ENCODE assay signal across 1 cellular context in the genomic region with DNA sequence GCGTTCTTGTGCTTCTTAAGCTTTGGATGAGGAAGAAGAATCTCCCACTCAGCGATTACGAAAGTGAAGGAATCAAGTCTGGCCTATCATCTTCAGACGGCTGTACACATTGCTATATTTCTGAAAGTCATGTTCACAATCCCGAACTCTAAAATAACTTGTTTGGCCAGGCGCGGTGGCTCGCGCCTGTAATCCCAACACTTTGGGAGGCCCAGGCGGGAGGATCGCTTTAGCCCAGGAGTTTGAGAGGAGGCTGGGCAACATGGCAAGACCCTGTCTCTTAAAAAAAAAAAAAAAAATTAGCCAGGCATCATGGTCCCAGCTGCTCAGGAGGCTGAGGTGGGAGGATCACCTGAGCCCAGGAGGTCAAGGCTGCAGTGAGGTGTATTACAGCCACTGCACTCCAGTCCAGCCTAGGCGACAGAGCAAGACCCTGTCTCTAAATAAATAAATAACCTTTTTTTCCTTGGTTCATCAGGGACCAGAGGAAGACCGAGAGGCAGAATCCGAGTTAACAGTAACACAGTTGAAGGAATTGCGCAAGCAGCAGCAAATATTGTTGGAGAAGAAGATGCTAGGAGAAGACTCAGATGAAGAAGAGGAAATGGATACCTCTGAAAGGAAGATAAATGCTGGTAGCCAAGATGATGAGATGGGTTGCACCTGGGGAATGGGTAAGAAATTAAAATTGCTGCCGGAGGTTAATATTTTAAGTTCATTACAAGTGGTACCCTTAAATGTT.
TF ChIP-seq lines count a peak whose summit lies in the region.

No MANE protein-coding gene starts in this region.

TF ChIP-seq in K562, 482 proteins besides CTCF, POLR2A, EP300 and RAD21 (continued from another document):
- TF ChIP-seq, protein P1, sequence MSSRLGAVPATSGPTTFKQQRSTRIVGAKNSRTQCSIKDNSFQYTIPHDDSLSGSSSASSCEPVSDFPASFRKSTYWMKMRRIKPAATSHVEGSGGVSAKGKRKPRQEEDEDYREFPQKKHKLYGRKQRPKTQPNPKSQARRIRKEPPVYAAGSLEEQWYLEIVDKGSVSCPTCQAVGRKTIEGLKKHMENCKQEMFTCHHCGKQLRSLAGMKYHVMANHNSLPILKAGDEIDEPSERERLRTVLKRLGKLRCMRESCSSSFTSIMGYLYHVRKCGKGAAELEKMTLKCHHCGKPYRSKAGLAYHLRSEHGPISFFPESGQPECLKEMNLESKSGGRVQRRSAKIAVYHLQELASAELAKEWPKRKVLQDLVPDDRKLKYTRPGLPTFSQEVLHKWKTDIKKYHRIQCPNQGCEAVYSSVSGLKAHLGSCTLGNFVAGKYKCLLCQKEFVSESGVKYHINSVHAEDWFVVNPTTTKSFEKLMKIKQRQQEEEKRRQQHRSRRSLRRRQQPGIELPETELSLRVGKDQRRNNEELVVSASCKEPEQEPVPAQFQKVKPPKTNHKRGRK (tag; IDR thresholded peaks at IDR 0.05), result peak; percentile 73; the same call in 1 of the 2 replicates
- TF ChIP-seq PBX2 (CRISPR knock-in tag; IDR thresholded peaks at IDR 0.05; ENCODE audit: low read depth), result no peak
- no peak for TF ChIP-seq PBX2 (tag; conservative IDR thresholded peaks at IDR 0.05; ENCODE audit: low read depth)
- TF ChIP-seq YBX1 (IDR thresholded peaks at IDR 0.05), result no peak
- TF ChIP-seq, protein P2, sequence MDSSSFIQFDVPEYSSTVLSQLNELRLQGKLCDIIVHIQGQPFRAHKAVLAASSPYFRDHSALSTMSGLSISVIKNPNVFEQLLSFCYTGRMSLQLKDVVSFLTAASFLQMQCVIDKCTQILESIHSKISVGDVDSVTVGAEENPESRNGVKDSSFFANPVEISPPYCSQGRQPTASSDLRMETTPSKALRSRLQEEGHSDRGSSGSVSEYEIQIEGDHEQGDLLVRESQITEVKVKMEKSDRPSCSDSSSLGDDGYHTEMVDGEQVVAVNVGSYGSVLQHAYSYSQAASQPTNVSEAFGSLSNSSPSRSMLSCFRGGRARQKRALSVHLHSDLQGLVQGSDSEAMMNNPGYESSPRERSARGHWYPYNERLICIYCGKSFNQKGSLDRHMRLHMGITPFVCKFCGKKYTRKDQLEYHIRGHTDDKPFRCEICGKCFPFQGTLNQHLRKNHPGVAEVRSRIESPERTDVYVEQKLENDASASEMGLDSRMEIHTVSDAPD (CRISPR knock-in tag; IDR thresholded peaks at IDR 0.05), result no peak
- TF ChIP-seq, protein P3, sequence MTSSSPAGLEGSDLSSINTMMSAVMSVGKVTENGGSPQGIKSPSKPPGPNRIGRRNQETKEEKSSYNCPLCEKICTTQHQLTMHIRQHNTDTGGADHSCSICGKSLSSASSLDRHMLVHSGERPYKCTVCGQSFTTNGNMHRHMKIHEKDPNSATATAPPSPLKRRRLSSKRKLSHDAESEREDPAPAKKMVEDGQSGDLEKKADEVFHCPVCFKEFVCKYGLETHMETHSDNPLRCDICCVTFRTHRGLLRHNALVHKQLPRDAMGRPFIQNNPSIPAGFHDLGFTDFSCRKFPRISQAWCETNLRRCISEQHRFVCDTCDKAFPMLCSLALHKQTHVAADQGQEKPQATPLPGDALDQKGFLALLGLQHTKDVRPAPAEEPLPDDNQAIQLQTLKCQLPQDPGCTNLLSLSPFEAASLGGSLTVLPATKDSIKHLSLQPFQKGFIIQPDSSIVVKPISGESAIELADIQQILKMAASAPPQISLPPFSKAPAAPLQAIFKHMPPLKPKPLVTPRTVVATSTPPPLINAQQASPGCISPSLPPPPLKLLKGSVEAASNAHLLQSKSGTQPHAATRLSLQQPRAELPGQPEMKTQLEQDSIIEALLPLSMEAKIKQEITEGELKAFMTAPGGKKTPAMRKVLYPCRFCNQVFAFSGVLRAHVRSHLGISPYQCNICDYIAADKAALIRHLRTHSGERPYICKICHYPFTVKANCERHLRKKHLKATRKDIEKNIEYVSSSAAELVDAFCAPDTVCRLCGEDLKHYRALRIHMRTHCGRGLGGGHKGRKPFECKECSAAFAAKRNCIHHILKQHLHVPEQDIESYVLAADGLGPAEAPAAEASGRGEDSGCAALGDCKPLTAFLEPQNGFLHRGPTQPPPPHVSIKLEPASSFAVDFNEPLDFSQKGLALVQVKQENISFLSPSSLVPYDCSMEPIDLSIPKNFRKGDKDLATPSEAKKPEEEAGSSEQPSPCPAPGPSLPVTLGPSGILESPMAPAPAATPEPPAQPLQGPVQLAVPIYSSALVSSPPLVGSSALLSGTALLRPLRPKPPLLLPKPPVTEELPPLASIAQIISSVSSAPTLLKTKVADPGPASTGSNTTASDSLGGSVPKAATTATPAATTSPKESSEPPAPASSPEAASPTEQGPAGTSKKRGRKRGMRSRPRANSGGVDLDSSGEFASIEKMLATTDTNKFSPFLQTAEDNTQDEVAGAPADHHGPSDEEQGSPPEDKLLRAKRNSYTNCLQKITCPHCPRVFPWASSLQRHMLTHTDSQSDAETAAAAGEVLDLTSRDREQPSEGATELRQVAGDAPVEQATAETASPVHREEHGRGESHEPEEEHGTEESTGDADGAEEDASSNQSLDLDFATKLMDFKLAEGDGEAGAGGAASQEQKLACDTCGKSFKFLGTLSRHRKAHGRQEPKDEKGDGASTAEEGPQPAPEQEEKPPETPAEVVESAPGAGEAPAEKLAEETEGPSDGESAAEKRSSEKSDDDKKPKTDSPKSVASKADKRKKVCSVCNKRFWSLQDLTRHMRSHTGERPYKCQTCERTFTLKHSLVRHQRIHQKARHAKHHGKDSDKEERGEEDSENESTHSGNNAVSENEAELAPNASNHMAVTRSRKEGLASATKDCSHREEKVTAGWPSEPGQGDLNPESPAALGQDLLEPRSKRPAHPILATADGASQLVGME (CRISPR knock-in tag; IDR thresholded peaks at IDR 0.05), result no peak
- TF ChIP-seq HDAC2 (IDR thresholded peaks at IDR 0.05), result no peak
- peak; percentile 79 for TF ChIP-seq CEBPG (CRISPR knock-in tag; IDR thresholded peaks at IDR 0.05)
- peak in 1 of 2 experiments; percentile 82; a peak in 3 of 4 replicates for TF ChIP-seq CEBPG (tag; conservative IDR thresholded peaks at IDR 0.05 in 1 of 2, IDR thresholded peaks at IDR 0.05 in 1 of 2)
- TF ChIP-seq, protein P4, sequence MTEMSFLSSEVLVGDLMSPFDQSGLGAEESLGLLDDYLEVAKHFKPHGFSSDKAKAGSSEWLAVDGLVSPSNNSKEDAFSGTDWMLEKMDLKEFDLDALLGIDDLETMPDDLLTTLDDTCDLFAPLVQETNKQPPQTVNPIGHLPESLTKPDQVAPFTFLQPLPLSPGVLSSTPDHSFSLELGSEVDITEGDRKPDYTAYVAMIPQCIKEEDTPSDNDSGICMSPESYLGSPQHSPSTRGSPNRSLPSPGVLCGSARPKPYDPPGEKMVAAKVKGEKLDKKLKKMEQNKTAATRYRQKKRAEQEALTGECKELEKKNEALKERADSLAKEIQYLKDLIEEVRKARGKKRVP (CRISPR knock-in tag; IDR thresholded peaks at IDR 0.05), result no peak
- TF ChIP-seq CXXC5 (CRISPR knock-in tag; IDR thresholded peaks at IDR 0.05), result no peak
- TF ChIP-seq POLR3A (IDR thresholded peaks at IDR 0.05; ENCODE audit: borderline replicate concordance, extremely low read depth, insufficient read depth, insufficient read length), result no peak
- TF ChIP-seq NR2F6 (CRISPR knock-in tag; IDR thresholded peaks at IDR 0.05), result no peak
